Comparison of ENCODE assay signal across 8 cellular contexts in genomic region chr7:144834516-144835165, GRCh38. TPM values are rescaled to one million over a fixed set of nuclear protein-coding genes. Genes with fewer than 3 reads are reported as not detected.
DNase-seq lines count a peak whose midpoint lies in the region; ATAC-seq and TF ChIP-seq lines count a peak whose summit lies in the region.

No MANE protein-coding gene starts in this region.

- H3K4me1 ChIP-seq in fibroblast of lung (ENCODE audit: control insufficient read depth, extremely low read depth, insufficient read depth, low read length) (peaks cover 6% of the 10 kb centered on the region), osteoblast (ENCODE audit: insufficient read depth, low read length) (peaks cover 9% of the 10 kb centered on the region)

- H3K9me3 Mint-ChIP-seq in activated CD4-positive, alpha-beta memory T cell treated with anti-CD3 and anti-CD28 coated beads for 36 hours, result no peaks in the 10 kb centered on the region

- intact Hi-C loops in activated CD4-positive, alpha-beta memory T cell treated with anti-CD3 and anti-CD28 coated beads for 36 hours (cut with micrococcal nuclease), result loop anchor here (1.0 to 2.0 kb wide), 4 partner anchors 13 to 96 kb away; no protein-coding TSS in a partner anchor

- H3K4me2 ChIP-seq in fibroblast of lung (ENCODE audit: extremely low read depth, insufficient read depth, low read length) (peak overlapping the region; percentile 76), osteoblast (ENCODE audit: insufficient read depth, low read length) (peak overlapping the region; percentile 99)

- peak overlapping the region; percentile 63 to 86 (median 74) for H3K4me3 ChIP-seq in fibroblast of lung (replicated peaks in 1 of 4; ENCODE audit: control extremely low read depth in 1 of 4, insufficient read depth in 1 of 4, low read depth in 3 of 4, low read length in 4 of 4)
- peak overlapping the region; percentile 96 for H3K4me3 ChIP-seq in osteoblast (ENCODE audit: insufficient read depth, low read length)

- H2AFZ ChIP-seq in fibroblast of lung (ENCODE audit: low read length) (peak overlapping the region; percentile 93), osteoblast (ENCODE audit: low read length) (peak overlapping the region; percentile 100)

- peak overlapping the region; percentile 91 for H3K4me3 Mint-ChIP-seq in activated CD4-positive, alpha-beta memory T cell treated with anti-CD3 and anti-CD28 coated beads for 36 hours

- DNase-seq in GDM1 (lab: John Stamatoyannopoulos, UW) (peak; percentile 30), Kasumi-1 (lab: John Stamatoyannopoulos, UW) (peak; percentile 72 to 73), fibroblast of lung (ENCODE audit: low read depth in 2 of 2) (no peak), osteoblast (ENCODE audit: insufficient read length, low spot score, missing footprints) (no peak), iPS-NIHi7 (ENCODE audit: extremely low spot score) (no peak), SK-N-DZ (ENCODE audit: low spot score) (no peak)
- DNase-seq in activated CD4-positive, alpha-beta memory T cell treated with anti-CD3 and anti-CD28 coated beads for 36 hours, result peak; percentile 55

- no peaks in the 10 kb centered on the region for H3K27me3 Mint-ChIP-seq in activated CD4-positive, alpha-beta memory T cell treated with anti-CD3 and anti-CD28 coated beads for 36 hours

- TF ChIP-seq CTCF in fibroblast of lung (conservative IDR thresholded peaks at IDR 0.05 in 1 of 2, IDR thresholded peaks at IDR 0.05 in 1 of 2; ENCODE audit: low read depth in 1 of 2, low read length in 2 of 2), result no peak
- no peak for TF ChIP-seq CTCF in osteoblast (IDR thresholded peaks at IDR 0.05; ENCODE audit: extremely low read depth, low read depth, low read length)

- peaks cover 7% of the 10 kb centered on the region for H3K36me3 Mint-ChIP-seq in activated CD4-positive, alpha-beta memory T cell treated with anti-CD3 and anti-CD28 coated beads for 36 hours

- no peaks in the 10 kb centered on the region for H3K79me2 ChIP-seq in fibroblast of lung (ENCODE audit: control insufficient read depth, insufficient read depth, low read length)
- no peaks in the 10 kb centered on the region for H3K79me2 ChIP-seq in osteoblast (ENCODE audit: insufficient read depth, low read length)

- H3K4me1 Mint-ChIP-seq in activated CD4-positive, alpha-beta memory T cell treated with anti-CD3 and anti-CD28 coated beads for 36 hours (ENCODE audit: low read depth), result peaks cover 47% of the 10 kb centered on the region

- H3K27ac Mint-ChIP-seq in activated CD4-positive, alpha-beta memory T cell treated with anti-CD3 and anti-CD28 coated beads for 36 hours, result peak overlapping the region; percentile 100

- no peaks in the 10 kb centered on the region for H4K20me1 ChIP-seq in fibroblast of lung (ENCODE audit: control insufficient read depth, extremely low read depth, insufficient read depth, low read length)
- H4K20me1 ChIP-seq in osteoblast (ENCODE audit: insufficient read depth, low read length), result no peaks in the 10 kb centered on the region

- peak overlapping the region; percentile 63 for H3K9ac ChIP-seq in fibroblast of lung (ENCODE audit: insufficient read depth, low read length)

- H3K36me3 ChIP-seq in fibroblast of lung (ENCODE audit: control insufficient read depth, insufficient read depth, low read length) (no peaks in the 10 kb centered on the region), osteoblast (ENCODE audit: insufficient read depth, low read length) (no peaks in the 10 kb centered on the region)

- H3K27ac ChIP-seq in fibroblast of lung (ENCODE audit: insufficient read depth, low read length) (peak overlapping the region; percentile 61), osteoblast (ENCODE audit: low read depth, low read length) (peak overlapping the region; percentile 84)

- POLR2A ChIA-PET in activated CD4-positive, alpha-beta memory T cell treated with anti-CD3 and anti-CD28 coated beads for 36 hours (lab: Charles Lee), result interaction anchor here (1.0 to 5.0 kb wide), 7 partner anchors 8 to 42 kb away, joined by 3 to 99 read pairs (median 8); no protein-coding TSS in a partner anchor

- CTCF ChIA-PET in activated CD4-positive, alpha-beta memory T cell treated with anti-CD3 and anti-CD28 coated beads for 36 hours (lab: Charles Lee), result interaction anchor here (1.2 to 3.0 kb wide), 7 partner anchors 12 to 98 kb away, joined by 5 to 23 read pairs (median 14); no protein-coding TSS in a partner anchor

- no peaks in the 10 kb centered on the region for H3K27me3 ChIP-seq in fibroblast of lung (ENCODE audit: control insufficient read depth, insufficient read depth, low read length)
- no peaks in the 10 kb centered on the region for H3K27me3 ChIP-seq in osteoblast (ENCODE audit: insufficient read depth, low read length)

- H3K9me3 ChIP-seq in fibroblast of lung (ENCODE audit: control insufficient read depth, insufficient read depth, low read depth, low read length), result no peaks in the 10 kb centered on the region
- no peaks in the 10 kb centered on the region for H3K9me3 ChIP-seq in osteoblast (ENCODE audit: low read depth, low read length)

- peak; percentile 45 for ATAC-seq in GM21717 (IDR thresholded peaks at IDR 0.05; ENCODE audit: unreplicated experiment)

RNA-seq across cellular contexts. Expression of gene TPK1, which starts 1.2 kb away (rescaled TPM):
- 10 to 100 TPM; 19.1 to 26.0 TPM for total RNA-seq in activated CD4-positive, alpha-beta memory T cell treated with anti-CD3 and anti-CD28 coated beads for 36 hours
- total RNA-seq in fibroblast of lung (3.9 and 4.1 TPM in 2 replicates), osteoblast (6.9 and 9.4 TPM in 2 replicates)
- polyA plus RNA-seq in fibroblast of lung, result 2.4 and 4.6 TPM in 2 replicates
- polyA plus RNA-seq in fibroblast of lung (2012), result 1.1 and 4.7 TPM in 2 replicates
- polyA minus RNA-seq in fibroblast of lung (ENCODE audit: low replicate concordance), result 14.0 and 25.5 TPM in 2 replicates
- 1.5 and 1.6 TPM in 2 replicates for polyA plus RNA-seq in SK-N-DZ (2014; cell fraction: cytosol; rRNA removed)
- 0.46 and 0.61 TPM in 2 replicates for polyA plus RNA-seq in SK-N-DZ (2014; cell fraction: nucleus; rRNA removed)

Comparison
In these comparisons a context has a peak if more than half of its experiments do, and no peak if none do; other contexts are left out.
1. DNase-seq: peak in GDM1 (single experiment), Kasumi-1 (2 of 2) and activated CD4-positive, alpha-beta memory T cell treated with anti-CD3 and anti-CD28 coated beads for 36 hours (single experiment); none in fibroblast of lung (0 of 2), osteoblast (single experiment), iPS-NIHi7 (single experiment) and SK-N-DZ (single experiment).